Comparison of ENCODE assay signal across 26 cellular contexts in genomic region chr9:36881316-36882116, GRCh38.
"Had no signal": no experiment of that assay in that cellular context is flagged by ENCODE, and none has a peak within 500 bp of the region (broad histone marks: within the 10 kb centered on the region; RNA-seq: fewer than 3 reads in every experiment).

No MANE protein-coding gene starts in this region.

- ATAC-seq: activated CD8-positive, alpha-beta T cell treated with anti-CD3 and anti-CD28 coated beads for 36 hours; activated naive CD8-positive, alpha-beta T cell treated with anti-CD3 and anti-CD28 coated beads, Interleukin-2, amount 50 U/mL, for 24 hours; activated T-cell treated with anti-CD3 and anti-CD28 coated beads, Interleukin-2, amount 50 U/mL, for 4 hours; activated T-helper 17 cell treated with anti-CD3 and anti-CD28 coated beads, Interleukin-2, amount 50 U/mL, for 72 hours; naive thymus-derived CD8-positive, alpha-beta T cell; sciatic nerve; WTC11 had no signal

- H3K9me3 ChIP-seq: esophagus squamous epithelium, neutrophil, suprapubic skin, tibial artery had no signal

- H3K36me3 ChIP-seq: esophagus squamous epithelium, neutrophil, suprapubic skin, tibial artery had no signal

- H3K4me1 ChIP-seq: esophagus squamous epithelium, suprapubic skin, tibial artery had no signal

- H3K27ac ChIP-seq: epithelial cell of prostate, esophagus squamous epithelium, neutrophil, suprapubic skin, tibial artery had no signal

- DNase-seq: activated CD4-positive, alpha-beta T cell treated with anti-CD3 and anti-CD28 coated beads, Interleukin-2, amount 50 U/mL, for 1 hour; activated CD8-positive, alpha-beta T cell treated with anti-CD3 and anti-CD28 coated beads for 36 hours; activated naive CD8-positive, alpha-beta T cell treated with anti-CD3 and anti-CD28 coated beads, Interleukin-2, amount 50 U/mL, for 24 hours; activated T-cell treated with anti-CD3 and anti-CD28 coated beads, Interleukin-2, amount 50 U/mL, for 4 hours; amygdala; central memory CD4-positive, alpha-beta T cell; dermis blood vessel endothelial cell; effector CD4-positive, alpha-beta T cell; esophagus squamous epithelium; foreskin melanocyte; glutamatergic neuron; midbrain; small intestine; stimulated activated CD4-positive, alpha-beta T cell treated with anti-CD3 and anti-CD28 coated beads, Interleukin-1b, Interleukin-23, amount 100 ng/mL, for 48 hours; stimulated activated CD4-positive, alpha-beta T cell treated with anti-CD3 and anti-CD28 coated beads, Interleukin-4, amount 100 ng/mL, for 4 hours; stimulated activated CD8-positive, alpha-beta memory T cell treated with anti-CD3 and anti-CD28 coated beads, Interleukin-4, amount 100 ng/mL, for 48 hours; stimulated activated naive CD4-positive, alpha-beta T cell; SW 1271; tibial artery had no signal

- H3K4me3 ChIP-seq: esophagus squamous epithelium, suprapubic skin, tibial artery had no signal
